ENCODE assay signal across 10 cellular contexts in genomic region chr19:35115538-35115951, GRCh38. TPM values are rescaled to one million over a fixed set of nuclear protein-coding genes. Genes with fewer than 3 reads are reported as not detected.
DNase-seq lines count a peak whose midpoint lies in the region; ATAC-seq and TF ChIP-seq lines count a peak whose summit lies in the region.
"Had no signal": no experiment of that assay in that cellular context is flagged by ENCODE, and none has a peak within 500 bp of the region (broad histone marks: within the 10 kb centered on the region; RNA-seq: fewer than 3 reads in every experiment).

Gene FXYD3 (plus strand): TSS chr19:35115823. CDS start chr19:35119377, 3,554 bp downstream.

- intact Hi-C loops in left lung (cut with DNase I): no loop called here

- peak within 1 kb of the TSS; percentile 0 for H3K9ac ChIP-seq in HUES6 (ENCODE audit: low read length)

- no peaks in the 10 kb centered on the region for H3K36me3 Mint-ChIP-seq in stimulated activated naive B cell treated with anti-CD40 and anti-IgM and Interleukin-4, amounts not matched to agents 10 μg/mL and 1 μg/mL and 100 μg/mL, for 72 hours

- ATAC-seq in left lung: peak; percentile 6
- no peak for ATAC-seq in stimulated activated naive B cell treated with anti-CD40 and anti-IgM and Interleukin-4, amounts not matched to agents 10 μg/mL and 1 μg/mL and 100 μg/mL, for 72 hours (replicated peaks)
- ATAC-seq in GM18517 (IDR thresholded peaks at IDR 0.05; ENCODE audit: unreplicated experiment): no peak
- ATAC-seq in HG02885 (IDR thresholded peaks at IDR 0.05; ENCODE audit: poor library complexity, unreplicated experiment): no peak

- peaks cover 31% of the 10 kb centered on the region for H3K4me1 ChIP-seq in HUES6 (ENCODE audit: control insufficient read depth, insufficient read depth, low read length)
- H3K4me1 ChIP-seq in left lung: peaks cover 0 to 26% of the 10 kb centered on the region in 2 donors

- peak within 1 kb of the TSS; percentile 53 to 59 for H3K4me3 Mint-ChIP-seq in stimulated activated naive B cell treated with anti-CD40 and anti-IgM and Interleukin-4, amounts not matched to agents 10 μg/mL and 1 μg/mL and 100 μg/mL, for 72 hours

- peaks cover 13 to 19% of the 10 kb centered on the region in 2 donors for H3K4me1 Mint-ChIP-seq in stimulated activated naive B cell treated with anti-CD40 and anti-IgM and Interleukin-4, amounts not matched to agents 10 μg/mL and 1 μg/mL and 100 μg/mL, for 72 hours

- H3K9me3 Mint-ChIP-seq in stimulated activated naive B cell treated with anti-CD40 and anti-IgM and Interleukin-4, amounts not matched to agents 10 μg/mL and 1 μg/mL and 100 μg/mL, for 72 hours: no peaks in the 10 kb centered on the region

- H3K27ac ChIP-seq in HUES6 (ENCODE audit: low read depth, low read length): no peak within 1 kb of the TSS
- H3K27ac ChIP-seq in left lung: peak within 1 kb of the TSS; percentile 53

- in situ Hi-C loops in astrocyte of the cerebellum (cut with HindIII; ENCODE audit: low sequenced_read_pairs) (no loop called here), GM13976 (cut with MboI; ENCODE audit: low sequenced_read_pairs, unreplicated experiment) (no loop called here)

- H3K27me3 Mint-ChIP-seq in stimulated activated naive B cell treated with anti-CD40 and anti-IgM and Interleukin-4, amounts not matched to agents 10 μg/mL and 1 μg/mL and 100 μg/mL, for 72 hours: peaks cover 3 to 9% of the 10 kb centered on the region in 2 donors

- H3K36me3 ChIP-seq in HUES6 (ENCODE audit: control insufficient read depth, insufficient read depth, low read length) (no peaks in the 10 kb centered on the region), left lung (no peaks in the 10 kb centered on the region)

- H3K9me3 ChIP-seq in HUES6 (ENCODE audit: control insufficient read depth, insufficient read depth, low read depth, low read length): no peaks in the 10 kb centered on the region
- H3K9me3 ChIP-seq in left lung: no peaks in the 10 kb centered on the region

- TF ChIP-seq CTCF in astrocyte of the cerebellum (IDR thresholded peaks at IDR 0.05; ENCODE audit: low read depth, low read length, missing control alignments) (no peak), left lung (IDR thresholded peaks at IDR 0.05) (no peak), GM13976 (IDR thresholded peaks at IDR 0.05; ENCODE audit: borderline replicate concordance, control extremely low read depth, extremely low read depth, insufficient read depth, missing control alignments) (no peak)

- no peak within 1 kb of the TSS for H3K27ac Mint-ChIP-seq in stimulated activated naive B cell treated with anti-CD40 and anti-IgM and Interleukin-4, amounts not matched to agents 10 μg/mL and 1 μg/mL and 100 μg/mL, for 72 hours

- H3K27me3 ChIP-seq in HUES6 (ENCODE audit: control insufficient read depth, insufficient read depth, low read length) (no peaks in the 10 kb centered on the region; the same call in 1 of the 2 replicates), left lung (no peaks in the 10 kb centered on the region)

- H3K4me3 ChIP-seq in HUES6 (ENCODE audit: low read depth, low read length) (peak within 1 kb of the TSS; percentile 49), astrocyte of the cerebellum (ENCODE audit: low read depth, low read length) (peak within 1 kb of the TSS; percentile 15), left lung (peak within 1 kb of the TSS; percentile 24 to 41)

- DNase-seq in astrocyte of the cerebellum (ENCODE audit: low read depth): no peak
- DNase-seq in left lung: no peak
- no peak for DNase-seq in stimulated activated naive B cell treated with anti-CD40 and anti-IgM and Interleukin-4, amounts not matched to agents 10 μg/mL and 1 μg/mL and 100 μg/mL, for 72 hours
- no peak for DNase-seq in stimulated activated CD4-positive, alpha-beta T cell treated with anti-CD3 and anti-CD28 coated beads, Interleukin-4, amount 100 ng/mL, for 4 hours
- DNase-seq in GM13976 (ENCODE audit: low spot score): no peak

RNA-seq across cellular contexts. Expression of gene FXYD3, which starts in this region (rescaled TPM):
- total RNA-seq in left lung: 100 to 1,000 TPM in 1 of 2 donors, 10 to 100 TPM in 1; 88.4 to 207 TPM
- total RNA-seq: lung microvascular endothelial cell; T-helper 2 cell treated with Interferon-gamma antibody and Interleukin-4, amounts not matched to agents 100 ng/mL and 5 ng/mL, for 36 hours had no signal
